Comparison of ENCODE assay signal across 18 cellular contexts in genomic region chr19:48989701-48990291, GRCh38. TPM values are rescaled to one million over a fixed set of nuclear protein-coding genes. Genes with fewer than 3 reads are reported as not detected.
DNase-seq lines count a peak whose midpoint lies in the region; ATAC-seq, FAIRE-seq and TF ChIP-seq lines count a peak whose summit lies in the region.
"Had no signal": no experiment of that assay in that cellular context is flagged by ENCODE, and none has a peak within 500 bp of the region (broad histone marks: within the 10 kb centered on the region; RNA-seq: fewer than 3 reads in every experiment).

No MANE protein-coding gene starts in this region.

- H3K9me3 ChIP-seq in heart left ventricle (no peaks in the 10 kb centered on the region), smooth muscle cell (replicated peaks; ENCODE audit: low read depth) (no peaks in the 10 kb centered on the region), thyroid gland (no peaks in the 10 kb centered on the region)
- H3K9me3 ChIP-seq: transverse colon had no signal

- no peaks in the 10 kb centered on the region for H3K9me3 Mint-ChIP-seq in activated CD4-positive, alpha-beta T cell treated with anti-CD3 and anti-CD28 coated beads for 36 hours (ENCODE audit: low read depth)
- no peaks in the 10 kb centered on the region for H3K9me3 Mint-ChIP-seq in activated CD4-positive, alpha-beta T cell treated with anti-CD3 and anti-CD28 coated beads, Interleukin-2, amount 10 ng/mL, durations not matched to agents 7 days and 5 days
- H3K9me3 Mint-ChIP-seq in activated CD8-positive, alpha-beta T cell treated with anti-CD3 and anti-CD28 coated beads for 36 hours = no peaks in the 10 kb centered on the region
- H3K9me3 Mint-ChIP-seq: central memory CD8-positive, alpha-beta T cell had no signal

- TF ChIP-seq CTCF in activated CD8-positive, alpha-beta T cell treated with anti-CD3 and anti-CD28 coated beads for 36 hours (IDR thresholded peaks at IDR 0.05) = no peak
- TF ChIP-seq CTCF in heart left ventricle (IDR thresholded peaks at IDR 0.05) (no peak), smooth muscle cell (IDR thresholded peaks at IDR 0.05; ENCODE audit: borderline replicate concordance, insufficient read depth, poor library complexity, severe bottlenecking) (no peak), thyroid gland (IDR thresholded peaks at IDR 0.05) (no peak)

- H3K4me2 ChIP-seq in smooth muscle cell = no peak overlapping the region

- peaks cover 41% of the 10 kb centered on the region for H3K4me1 Mint-ChIP-seq in activated CD4-positive, alpha-beta T cell treated with anti-CD3 and anti-CD28 coated beads for 36 hours
- peaks cover 25% of the 10 kb centered on the region for H3K4me1 Mint-ChIP-seq in activated CD4-positive, alpha-beta T cell treated with anti-CD3 and anti-CD28 coated beads, Interleukin-2, amount 10 ng/mL, durations not matched to agents 7 days and 5 days
- H3K4me1 Mint-ChIP-seq in activated CD8-positive, alpha-beta T cell treated with anti-CD3 and anti-CD28 coated beads for 36 hours (ENCODE audit: low read depth) = peaks cover 38% of the 10 kb centered on the region

- peaks cover 40% of the 10 kb centered on the region for H3K36me3 Mint-ChIP-seq in activated CD4-positive, alpha-beta T cell treated with anti-CD3 and anti-CD28 coated beads for 36 hours (ENCODE audit: low read depth)
- peaks cover 27% of the 10 kb centered on the region for H3K36me3 Mint-ChIP-seq in activated CD4-positive, alpha-beta T cell treated with anti-CD3 and anti-CD28 coated beads, Interleukin-2, amount 10 ng/mL, durations not matched to agents 7 days and 5 days (ENCODE audit: low read depth)
- peaks cover 44% of the 10 kb centered on the region for H3K36me3 Mint-ChIP-seq in activated CD8-positive, alpha-beta T cell treated with anti-CD3 and anti-CD28 coated beads for 36 hours (ENCODE audit: low read depth)

- TF ChIP-seq POLR2A in heart left ventricle (IDR thresholded peaks at IDR 0.05) = peak in 1 of 2 donors; percentile 22
- no peak for TF ChIP-seq POLR2A in thyroid gland (IDR thresholded peaks at IDR 0.05)
- no peak for TF ChIP-seq POLR2A in GM12891 (IDR thresholded peaks at IDR 0.05; ENCODE audit: low read depth, low read length)

- intact Hi-C loops in activated CD4-positive, alpha-beta T cell treated with anti-CD3 and anti-CD28 coated beads for 36 hours (cut with DNase I, micrococcal nuclease) = loop anchor here (5.0 to 10.0 kb wide), 4 partner anchors 155 to 688 kb away; partner anchors contain the start of genes EMP3 (in 1 of the 2), PRMT1 (in 1 of the 2) and PRR12 (in 1 of the 2)
- intact Hi-C loops in activated CD8-positive, alpha-beta T cell treated with anti-CD3 and anti-CD28 coated beads for 36 hours (cut with micrococcal nuclease) = no loop called here
- intact Hi-C loops in heart left ventricle (cut with DNase I) = loop anchor here in 4 of 10 donors (5.0 to 10.0 kb wide), 4 partner anchors 158 to 225 kb away; no protein-coding TSS in a partner anchor
- intact Hi-C loops in thyroid gland (cut with DNase I) = no loop called here

- 36 to 48% (median 45%) methylated on average over 17 of the region's 17 CpGs for WGBS in heart left ventricle, 4 donors
- 89% methylated on average over 17 of the region's 17 CpGs for WGBS in smooth muscle cell (ENCODE audit: low lambda C conversion rate)
- 84 to 88% methylated on average over 15 to 17 of the region's 17 CpGs for WGBS in thyroid gland, 2 donors

- peak overlapping the region; percentile 64 for H3K27ac Mint-ChIP-seq in activated CD4-positive, alpha-beta T cell treated with anti-CD3 and anti-CD28 coated beads for 36 hours
- no peak overlapping the region for H3K27ac Mint-ChIP-seq in activated CD4-positive, alpha-beta T cell treated with anti-CD3 and anti-CD28 coated beads, Interleukin-2, amount 10 ng/mL, durations not matched to agents 7 days and 5 days
- peak overlapping the region; percentile 1 for H3K27ac Mint-ChIP-seq in activated CD8-positive, alpha-beta T cell treated with anti-CD3 and anti-CD28 coated beads for 36 hours

- no peak for ATAC-seq in activated CD4-positive, alpha-beta T cell treated with anti-CD3 and anti-CD28 coated beads for 36 hours
- no peak for ATAC-seq in activated CD8-positive, alpha-beta T cell treated with anti-CD3 and anti-CD28 coated beads for 36 hours
- ATAC-seq in heart left ventricle = peak in 2 of 4 donors; percentile 6
- ATAC-seq: activated CD4-positive, CD25-positive, alpha-beta regulatory T cell treated with anti-CD3 and anti-CD28 coated beads, Interleukin-2, amount 50 U/mL, for 24 hours had no signal

- H3K4me3 Mint-ChIP-seq in activated CD4-positive, alpha-beta T cell treated with anti-CD3 and anti-CD28 coated beads for 36 hours = no peak overlapping the region
- no peak overlapping the region for H3K4me3 Mint-ChIP-seq in activated CD4-positive, alpha-beta T cell treated with anti-CD3 and anti-CD28 coated beads, Interleukin-2, amount 10 ng/mL, durations not matched to agents 7 days and 5 days
- H3K4me3 Mint-ChIP-seq in activated CD8-positive, alpha-beta T cell treated with anti-CD3 and anti-CD28 coated beads for 36 hours = no peak overlapping the region
- H3K4me3 Mint-ChIP-seq: central memory CD8-positive, alpha-beta T cell had no signal

- H2AFZ ChIP-seq in smooth muscle cell (ENCODE audit: low read depth) = no peak overlapping the region

- peak overlapping the region in 6 of 12 donors; percentile 12 to 99 (median 79) for H3K4me3 ChIP-seq in heart left ventricle
- no peak overlapping the region for H3K4me3 ChIP-seq in smooth muscle cell
- no peak overlapping the region for H3K4me3 ChIP-seq in thyroid gland (replicated peaks in 1 of 3)
- H3K4me3 ChIP-seq: transverse colon had no signal

- no peak for DNase-seq in activated CD4-positive, alpha-beta T cell treated with anti-CD3 and anti-CD28 coated beads for 36 hours
- no peak for DNase-seq in activated CD4-positive, alpha-beta T cell treated with anti-CD3 and anti-CD28 coated beads, Interleukin-2, amount 10 ng/mL, durations not matched to agents 7 days and 5 days
- DNase-seq in activated CD8-positive, alpha-beta T cell treated with anti-CD3 and anti-CD28 coated beads for 36 hours = no peak
- DNase-seq in heart left ventricle = peak; percentile 63 to 78 (median 72)
- no peak for DNase-seq in smooth muscle cell (lab: John Stamatoyannopoulos, UW; ENCODE audit: unreplicated experiment)
- no peak for DNase-seq in thyroid gland
- no peak for DNase-seq in GM12891 (ENCODE audit: insufficient read length, low spot score)
- DNase-seq in frontal cortex (ENCODE audit: low spot score in 2 of 2) = no peak
- DNase-seq: activated effector memory CD4-positive, alpha-beta T cell treated with anti-CD3 and anti-CD28 coated beads, Interleukin-2, amount 50 U/mL, for 16 hours; DMS153; NCI-H1417; NCI-H446; OCI-M1; transverse colon had no signal

- CTCF ChIA-PET in activated CD4-positive, alpha-beta T cell treated with anti-CD3 and anti-CD28 coated beads for 36 hours (lab: Charles Lee) = interaction anchor here (0.7 to 1.6 kb wide), 3 partner anchors 9 to 98 kb away, joined by 3 to 4 read pairs (median 3); no protein-coding TSS in a partner anchor
- CTCF ChIA-PET in activated CD4-positive, alpha-beta T cell treated with anti-CD3 and anti-CD28 coated beads, Interleukin-2, amount 10 ng/mL, durations not matched to agents 7 days and 5 days (lab: Charles Lee) = interaction anchor here (0.6 to 1.9 kb wide), 5 partner anchors 8 to 221 kb away, joined by 3 to 7 read pairs (median 4); no protein-coding TSS in a partner anchor
- CTCF ChIA-PET in activated CD8-positive, alpha-beta T cell treated with anti-CD3 and anti-CD28 coated beads for 36 hours (lab: Charles Lee) = interaction anchor here (1.4 to 5.7 kb wide), 2 partner anchors 8 to 10 kb away, joined by 3 to 101 read pairs; no protein-coding TSS in a partner anchor

- POLR2A ChIA-PET in activated CD4-positive, alpha-beta T cell treated with anti-CD3 and anti-CD28 coated beads for 36 hours (lab: Charles Lee) = no interaction called here
- POLR2A ChIA-PET in activated CD4-positive, alpha-beta T cell treated with anti-CD3 and anti-CD28 coated beads, Interleukin-2, amount 10 ng/mL, durations not matched to agents 7 days and 5 days (lab: Charles Lee) = interaction anchor here (0.7 kb wide), 1 partner anchor 156 kb away, joined by 8 read pairs; no protein-coding TSS in a partner anchor
- POLR2A ChIA-PET in activated CD8-positive, alpha-beta T cell treated with anti-CD3 and anti-CD28 coated beads for 36 hours (lab: Charles Lee) = no interaction called here

- H3K36me3 ChIP-seq in heart left ventricle (peaks cover 0 to 49% (median 40%) of the 10 kb centered on the region in 9 donors), smooth muscle cell (ENCODE audit: low read depth) (no peaks in the 10 kb centered on the region), thyroid gland (peaks cover 7 to 20% of the 10 kb centered on the region in 2 donors)

- H3K27ac ChIP-seq in heart left ventricle (peak overlapping the region in 11 of 12 donors; percentile 90 to 99 (median 96)), smooth muscle cell (ENCODE audit: low read depth) (peak overlapping the region; percentile 37), thyroid gland (no peak overlapping the region)
- H3K27ac ChIP-seq: epithelial cell of prostate, transverse colon had no signal

- FAIRE-seq in GM12891 (lab: Jason Lieb, UNC) (no peak), frontal cortex (lab: Jason Lieb, UNC) (no peak)

- no peaks in the 10 kb centered on the region for H3K27me3 Mint-ChIP-seq in activated CD4-positive, alpha-beta T cell treated with anti-CD3 and anti-CD28 coated beads for 36 hours
- no peaks in the 10 kb centered on the region for H3K27me3 Mint-ChIP-seq in activated CD4-positive, alpha-beta T cell treated with anti-CD3 and anti-CD28 coated beads, Interleukin-2, amount 10 ng/mL, durations not matched to agents 7 days and 5 days
- no peaks in the 10 kb centered on the region for H3K27me3 Mint-ChIP-seq in activated CD8-positive, alpha-beta T cell treated with anti-CD3 and anti-CD28 coated beads for 36 hours
- H3K27me3 Mint-ChIP-seq: central memory CD8-positive, alpha-beta T cell had no signal

- H3F3A ChIP-seq in smooth muscle cell (ENCODE audit: low read depth) = no peaks in the 10 kb centered on the region

- H3K79me2 ChIP-seq in smooth muscle cell (ENCODE audit: low read depth) = peaks cover 46% of the 10 kb centered on the region

- H3K9ac ChIP-seq in smooth muscle cell (ENCODE audit: low read depth) = no peak overlapping the region

- H3K27me3 ChIP-seq in heart left ventricle = no peaks in the 10 kb centered on the region
- H3K27me3 ChIP-seq in smooth muscle cell (ENCODE audit: low read depth) = no peaks in the 10 kb centered on the region
- H3K27me3 ChIP-seq in thyroid gland = no peaks in the 10 kb centered on the region
- H3K27me3 ChIP-seq: transverse colon had no signal

- H3K4me1 ChIP-seq in heart left ventricle = peaks cover 6 to 48% (median 32%) of the 10 kb centered on the region in 12 donors
- H3K4me1 ChIP-seq in smooth muscle cell (ENCODE audit: low read depth) = peaks cover 16% of the 10 kb centered on the region
- H3K4me1 ChIP-seq in thyroid gland = peaks cover 20 to 21% of the 10 kb centered on the region in 2 donors

- peaks cover 49% of the 10 kb centered on the region for H4K20me1 ChIP-seq in smooth muscle cell (ENCODE audit: low read depth)

RNA-seq across cellular contexts. Expression of gene GYS1, which starts 3.3 kb away (rescaled TPM):
- 100 to 1,000 TPM in 1 of 2 experiments, 10 to 100 TPM in 1; 80.2 to 102 TPM for total RNA-seq in activated CD4-positive, alpha-beta T cell treated with anti-CD3 and anti-CD28 coated beads for 36 hours
- 10 to 100 TPM; 55.8 to 60.8 TPM for total RNA-seq in activated CD4-positive, alpha-beta T cell treated with anti-CD3 and anti-CD28 coated beads, Interleukin-2, amount 10 ng/mL, durations not matched to agents 7 days and 5 days
- 10 to 100 TPM; 58.1 to 58.7 TPM for total RNA-seq in activated CD8-positive, alpha-beta T cell treated with anti-CD3 and anti-CD28 coated beads for 36 hours
- total RNA-seq in heart left ventricle (100 to 1,000 TPM; 125 to 264 (median 173) TPM), smooth muscle cell (40.8 and 58.1 TPM in 2 replicates), thyroid gland (10 to 100 TPM; 17.9 to 33.2 (median 23.9) TPM), frontal cortex (12.6 TPM)
- polyA plus RNA-seq in heart left ventricle (100 to 1,000 TPM; 114 to 154 TPM), smooth muscle cell (75.2 and 82.6 TPM in 2 replicates)
- 46.8 TPM for polyA plus RNA-seq in GM12891 (2012; ENCODE audit: low read depth, missing spikeins)

RNA-seq across cellular contexts. Expression of gene RUVBL2, which starts 3.9 kb away (rescaled TPM):
- 100 to 1,000 TPM; 155 to 178 TPM for total RNA-seq in activated CD4-positive, alpha-beta T cell treated with anti-CD3 and anti-CD28 coated beads for 36 hours
- 10 to 100 TPM; 82.2 to 89.4 TPM for total RNA-seq in activated CD4-positive, alpha-beta T cell treated with anti-CD3 and anti-CD28 coated beads, Interleukin-2, amount 10 ng/mL, durations not matched to agents 7 days and 5 days
- 100 to 1,000 TPM; 175 to 176 TPM for total RNA-seq in activated CD8-positive, alpha-beta T cell treated with anti-CD3 and anti-CD28 coated beads for 36 hours
- total RNA-seq in heart left ventricle = 10 to 100 TPM; 41.4 to 93.9 (median 50.9) TPM
- 100 to 1,000 TPM in 1 of 2 donors, 10 to 100 TPM in 1; 68.0 to 109 TPM for polyA plus RNA-seq in heart left ventricle
- total RNA-seq in smooth muscle cell = 74.3 and 89.4 TPM in 2 replicates
- 117 and 123 TPM in 2 replicates for polyA plus RNA-seq in smooth muscle cell
- total RNA-seq in thyroid gland = 100 to 1,000 TPM in 3 of 4 donors, 10 to 100 TPM in 1; 80.5 to 131 (median 118) TPM
- 104 TPM for polyA plus RNA-seq in GM12891 (2012; ENCODE audit: low read depth, missing spikeins)
- 121 TPM for total RNA-seq in frontal cortex

RNA-seq across cellular contexts. Expression of gene FTL, which starts 24.7 kb away (rescaled TPM):
- total RNA-seq in activated CD4-positive, alpha-beta T cell treated with anti-CD3 and anti-CD28 coated beads for 36 hours = 1,000 to 10,000 TPM in 1 of 2 experiments, 100 to 1,000 TPM in 1; 809 to 1,111 TPM
- 100 to 1,000 TPM; 683 to 880 TPM for total RNA-seq in activated CD4-positive, alpha-beta T cell treated with anti-CD3 and anti-CD28 coated beads, Interleukin-2, amount 10 ng/mL, durations not matched to agents 7 days and 5 days
- 1,000 to 10,000 TPM; 1,296 to 1,324 TPM for total RNA-seq in activated CD8-positive, alpha-beta T cell treated with anti-CD3 and anti-CD28 coated beads for 36 hours
- total RNA-seq in heart left ventricle = 1,000 to 10,000 TPM in 4 of 9 donors, 100 to 1,000 TPM in 5; 484 to 6,770 (median 857) TPM
- 1,000 to 10,000 TPM in 1 of 2 donors, 100 to 1,000 TPM in 1; 836 to 1,542 TPM for polyA plus RNA-seq in heart left ventricle
- 5,371 and 5,904 TPM in 2 replicates for total RNA-seq in smooth muscle cell
- 11,768 and 12,053 TPM in 2 replicates for polyA plus RNA-seq in smooth muscle cell
- over 10,000 TPM in 1 of 4 donors, 1,000 to 10,000 TPM in 3; 5,748 to 12,335 (median 7,175) TPM for total RNA-seq in thyroid gland
- 2,219 TPM for polyA plus RNA-seq in GM12891 (2012; ENCODE audit: low read depth, missing spikeins)
- 713 TPM for total RNA-seq in frontal cortex

RNA-seq across cellular contexts. Expression of gene LHB, which starts 27.1 kb away (rescaled TPM):
- under 1 TPM; 0.39 to 0.51 TPM for total RNA-seq in activated CD4-positive, alpha-beta T cell treated with anti-CD3 and anti-CD28 coated beads for 36 hours
- total RNA-seq in activated CD4-positive, alpha-beta T cell treated with anti-CD3 and anti-CD28 coated beads, Interleukin-2, amount 10 ng/mL, durations not matched to agents 7 days and 5 days = not detected
- not detected for total RNA-seq in activated CD8-positive, alpha-beta T cell treated with anti-CD3 and anti-CD28 coated beads for 36 hours
- total RNA-seq in heart left ventricle = not detected
- polyA plus RNA-seq in heart left ventricle = not detected
- not detected in 2 replicates for total RNA-seq in smooth muscle cell
- 0.39 TPM in 1 of 2 replicates, not detected in the other for polyA plus RNA-seq in smooth muscle cell
- not detected for total RNA-seq in thyroid gland
- polyA plus RNA-seq in GM12891 (2012; ENCODE audit: low read depth, missing spikeins) = not detected
- total RNA-seq in frontal cortex = not detected
- total RNA-seq: liver had no signal
- polyA plus RNA-seq: liver had no signal

RNA-seq across cellular contexts. Expression of gene CGB3, which starts 34.3 kb away (rescaled TPM):
- total RNA-seq in activated CD4-positive, alpha-beta T cell treated with anti-CD3 and anti-CD28 coated beads for 36 hours = not detected
- not detected for total RNA-seq in activated CD4-positive, alpha-beta T cell treated with anti-CD3 and anti-CD28 coated beads, Interleukin-2, amount 10 ng/mL, durations not matched to agents 7 days and 5 days
- not detected for total RNA-seq in activated CD8-positive, alpha-beta T cell treated with anti-CD3 and anti-CD28 coated beads for 36 hours
- total RNA-seq in heart left ventricle (not detected), smooth muscle cell (not detected in 2 replicates), thyroid gland (not detected), frontal cortex (not detected)
- polyA plus RNA-seq in heart left ventricle (not detected), smooth muscle cell (0.45 and 1.8 TPM in 2 replicates)
- not detected for polyA plus RNA-seq in GM12891 (2012; ENCODE audit: low read depth, missing spikeins)
- total RNA-seq: liver, transverse colon had no signal
- polyA plus RNA-seq: liver had no signal

Comparison
In these comparisons a context has a peak if more than half of its experiments do, and no peak if none do; other contexts are left out.
1. DNase-seq: peak in heart left ventricle (5 of 5); none in activated CD4-positive, alpha-beta T cell treated with anti-CD3 and anti-CD28 coated beads for 36 hours (single experiment), activated CD4-positive, alpha-beta T cell treated with anti-CD3 and anti-CD28 coated beads, Interleukin-2, amount 10 ng/mL, durations not matched to agents 7 days and 5 days (single experiment), activated CD8-positive, alpha-beta T cell treated with anti-CD3 and anti-CD28 coated beads for 36 hours (single experiment), smooth muscle cell (single experiment), thyroid gland (0 of 2), GM12891 (single experiment) and frontal cortex (0 of 2).
2. H3K27ac ChIP-seq: peak in heart left ventricle (11 of 12) and smooth muscle cell (single experiment); none in thyroid gland (0 of 3).
3. intact Hi-C loops: an anchor here in activated CD4-positive, alpha-beta T cell treated with anti-CD3 and anti-CD28 coated beads for 36 hours (5.0 to 10.0 kb wide); none called in activated CD8-positive, alpha-beta T cell treated with anti-CD3 and anti-CD28 coated beads for 36 hours and thyroid gland.